In genomic region chr10:71639412-71639719, GRCh38 we compare ENCODE assay signal across 16 cellular contexts.
A peak's percentile ranks its signal among the peaks of the same experiment; 100 is the strongest.
DNase-seq lines count a peak whose midpoint lies in the region; ATAC-seq and TF ChIP-seq lines count a peak whose summit lies in the region.
"Had no signal": no experiment of that assay in that cellular context is flagged by ENCODE, and none has a peak within 500 bp of the region (broad histone marks: within the 10 kb centered on the region; RNA-seq: fewer than 3 reads in every experiment).

No MANE protein-coding gene starts in this region.

- H3K4me1 Mint-ChIP-seq in neural progenitor cell = peaks cover 50% of the 10 kb centered on the region

- no peaks in the 10 kb centered on the region for H3K27me3 ChIP-seq in BLaER1
- no peaks in the 10 kb centered on the region for H3K27me3 ChIP-seq in WERI-Rb-1 (ENCODE audit: insufficient read depth, low read depth, severe bottlenecking)
- H3K27me3 ChIP-seq in neural progenitor cell = no peaks in the 10 kb centered on the region
- no peaks in the 10 kb centered on the region for H3K27me3 ChIP-seq in upper lobe of left lung
- no peaks in the 10 kb centered on the region for H3K27me3 ChIP-seq in gastroesophageal sphincter

- no peaks in the 10 kb centered on the region for H3K36me3 ChIP-seq in BLaER1
- H3K36me3 ChIP-seq in WERI-Rb-1 = peaks cover 55% of the 10 kb centered on the region
- no peaks in the 10 kb centered on the region for H3K36me3 ChIP-seq in neural progenitor cell
- no peaks in the 10 kb centered on the region for H3K36me3 ChIP-seq in upper lobe of left lung
- no peaks in the 10 kb centered on the region for H3K36me3 ChIP-seq in gastroesophageal sphincter

- peak overlapping the region; percentile 93 for H3K4me2 ChIP-seq in BLaER1
- peak overlapping the region; percentile 63 for H3K4me2 ChIP-seq in neural progenitor cell
- H3K4me2 ChIP-seq: GM23338, PC-9 had no signal

- H3K36me3 Mint-ChIP-seq in neural progenitor cell = no peaks in the 10 kb centered on the region

- TF ChIP-seq CTCF in WERI-Rb-1 (IDR thresholded peaks at IDR 0.05; ENCODE audit: low read depth, low read length) = no peak
- TF ChIP-seq CTCF in neural progenitor cell (IDR thresholded peaks at IDR 0.05) = no peak
- TF ChIP-seq CTCF in upper lobe of left lung (IDR thresholded peaks at IDR 0.05) = no peak
- TF ChIP-seq CTCF in gastroesophageal sphincter (IDR thresholded peaks at IDR 0.05) = no peak

- DNase-seq in WERI-Rb-1 (no peak), left colon (peak; percentile 52 to 67), neural progenitor cell (ENCODE audit: low spot score) (no peak), upper lobe of left lung (no peak), H4 (ENCODE audit: low spot score) (no peak)
- no peak for DNase-seq in activated effector memory CD4-positive, alpha-beta T cell treated with anti-CD3 and anti-CD28 coated beads, Interleukin-2, amount 50 U/mL, for 16 hours
- DNase-seq: KG1, NCI-H1048, NCI-H1436 treated with DMSO at 0.1 percent for 48 hours, NCI-H2029 treated with DMSO at 0.1 percent for 48 hours, NCI-H2171 treated with DMSO at 0.1 percent for 48 hours, NCI-H774, PC-9 had no signal

- H3K9me3 Mint-ChIP-seq in neural progenitor cell = no peaks in the 10 kb centered on the region
- H3K9me3 Mint-ChIP-seq: GM23338 had no signal

- TF ChIP-seq POLR2A in upper lobe of left lung (IDR thresholded peaks at IDR 0.05) (no peak), gastroesophageal sphincter (IDR thresholded peaks at IDR 0.05) (no peak)

- H3K27ac ChIP-seq in BLaER1 = peak overlapping the region; percentile 64
- peak overlapping the region; percentile 49 for H3K27ac ChIP-seq in WERI-Rb-1
- no peak overlapping the region for H3K27ac ChIP-seq in neural progenitor cell
- H3K27ac ChIP-seq in upper lobe of left lung = peak overlapping the region in 1 of 4 donors; percentile 81
- no peak overlapping the region for H3K27ac ChIP-seq in gastroesophageal sphincter
- H3K27ac ChIP-seq: PC-9 had no signal

- H3K9me3 ChIP-seq in BLaER1 (no peaks in the 10 kb centered on the region), WERI-Rb-1 (ENCODE audit: severe bottlenecking) (no peaks in the 10 kb centered on the region), neural progenitor cell (ENCODE audit: low read depth) (no peaks in the 10 kb centered on the region), upper lobe of left lung (no peaks in the 10 kb centered on the region), gastroesophageal sphincter (no peaks in the 10 kb centered on the region)

- H4K20me1 ChIP-seq in BLaER1 (no peaks in the 10 kb centered on the region), neural progenitor cell (ENCODE audit: low read depth) (no peaks in the 10 kb centered on the region)

- H3K9ac ChIP-seq in BLaER1 = peak overlapping the region; percentile 70; the same call in 1 of the 2 replicates
- no peak overlapping the region for H3K9ac ChIP-seq in neural progenitor cell

- no peak overlapping the region for H2AFZ ChIP-seq in neural progenitor cell (replicated peaks)
- H2AFZ ChIP-seq: GM23338, PC-9 had no signal

- WGBS in upper lobe of left lung, 2 donors = 69 to 93% methylated on average over 2 to 7 of the region's 7 CpGs
- no CpG with 5 or more reads among the region's 7 CpGs for WGBS in gastroesophageal sphincter (ENCODE audit: low coverage in 1 of 2), 2 donors

- TF ChIP-seq EP300 in upper lobe of left lung (IDR thresholded peaks at IDR 0.05) (no peak), gastroesophageal sphincter (IDR thresholded peaks at IDR 0.05) (no peak)

- intact Hi-C loops in left colon (cut with DNase I, micrococcal nuclease) = no loop called here

- H3K4me3 ChIP-seq in BLaER1 (no peak overlapping the region), WERI-Rb-1 (ENCODE audit: low read depth, low read length) (no peak overlapping the region), neural progenitor cell (no peak overlapping the region), upper lobe of left lung (no peak overlapping the region), gastroesophageal sphincter (no peak overlapping the region)
- H3K4me3 ChIP-seq: GM23338, PC-9 had no signal

- peaks cover 13% of the 10 kb centered on the region for H3K27me3 Mint-ChIP-seq in neural progenitor cell (ENCODE audit: insufficient read depth, low read depth)

- no peaks in the 10 kb centered on the region for H3K79me2 ChIP-seq in neural progenitor cell (ENCODE audit: low read depth)

- ATAC-seq in left colon (peak; percentile 48), upper lobe of left lung (ENCODE audit: low FRiP score in 2 of 2) (no peak), gastroesophageal sphincter (no peak)

- peaks cover 37% of the 10 kb centered on the region for H3F3A ChIP-seq in neural progenitor cell (ENCODE audit: low read depth)

- H3K4me3 Mint-ChIP-seq in neural progenitor cell = no peak overlapping the region
- H3K4me3 Mint-ChIP-seq: GM23338 had no signal

- peaks cover 100% of the 10 kb centered on the region for H3K4me1 ChIP-seq in BLaER1
- peaks cover 52% of the 10 kb centered on the region for H3K4me1 ChIP-seq in neural progenitor cell
- peaks cover 11 to 20% (median 15%) of the 10 kb centered on the region in 4 donors for H3K4me1 ChIP-seq in upper lobe of left lung
- H3K4me1 ChIP-seq in gastroesophageal sphincter = peaks cover 0 to 10% (median 4%) of the 10 kb centered on the region in 3 donors

- H3K27ac Mint-ChIP-seq in neural progenitor cell = peak overlapping the region; percentile 62
- H3K27ac Mint-ChIP-seq: GM23338 had no signal

Comparison
In these comparisons a context has a peak if more than half of its experiments do, and no peak if none do; other contexts are left out.
1. H3K27ac ChIP-seq: peak in BLaER1 (single experiment) and WERI-Rb-1 (single experiment); none in neural progenitor cell (single experiment) and gastroesophageal sphincter (0 of 4).
2. DNase-seq: peak in left colon (2 of 2); none in WERI-Rb-1 (single experiment), neural progenitor cell (single experiment), upper lobe of left lung (0 of 2), activated effector memory CD4-positive, alpha-beta T cell treated with anti-CD3 and anti-CD28 coated beads, Interleukin-2, amount 50 U/mL, for 16 hours (single experiment) and H4 (single experiment).